ENCODE assay signal across 1 cellular context in the genomic region with DNA sequence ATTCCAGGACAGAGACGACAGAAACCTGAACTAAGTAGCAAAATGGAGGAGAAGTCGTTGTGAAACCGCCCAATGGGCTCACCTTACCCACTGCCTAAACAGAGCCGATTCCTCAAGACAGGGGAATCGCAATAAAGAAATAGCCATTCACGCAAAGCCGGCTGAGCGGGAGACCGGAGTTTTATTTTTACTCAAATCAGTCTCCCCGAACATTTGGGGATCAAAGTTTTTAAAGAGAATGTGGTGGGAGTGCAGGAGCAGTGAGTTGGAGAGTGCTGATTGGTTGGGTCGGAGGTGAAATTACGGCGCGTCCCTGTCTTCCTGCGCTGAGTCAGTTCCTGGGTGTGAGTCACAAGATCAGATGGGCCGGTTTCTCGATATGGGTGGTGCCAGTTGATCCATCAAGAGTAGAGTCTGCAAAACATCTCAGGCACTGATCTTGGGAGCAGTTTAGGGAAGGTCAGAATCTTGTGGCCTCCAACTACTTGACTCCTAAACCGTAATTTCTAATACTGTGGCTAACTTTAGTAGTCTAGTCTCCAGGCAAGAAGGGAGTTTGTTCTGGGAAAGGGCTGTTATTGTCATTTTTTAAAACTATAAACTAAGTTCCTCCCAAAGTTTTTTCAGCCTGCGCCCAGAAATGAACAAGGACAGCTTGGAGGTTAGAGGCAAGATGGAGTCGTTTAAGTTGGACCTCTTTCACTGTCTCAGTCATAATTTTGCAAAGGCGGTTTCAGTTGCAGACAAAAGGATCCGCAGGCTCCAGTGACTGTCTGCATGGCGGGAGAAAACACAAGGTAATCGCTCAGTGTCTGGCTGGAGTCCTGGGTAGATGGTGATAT.
TF ChIP-seq lines count a peak whose summit lies in the region.

No MANE protein-coding gene starts in this region.

TF ChIP-seq in K562, 482 proteins besides CTCF, POLR2A, EP300 and RAD21 (continued from another document and continues in another):
- TF ChIP-seq, protein P1, sequence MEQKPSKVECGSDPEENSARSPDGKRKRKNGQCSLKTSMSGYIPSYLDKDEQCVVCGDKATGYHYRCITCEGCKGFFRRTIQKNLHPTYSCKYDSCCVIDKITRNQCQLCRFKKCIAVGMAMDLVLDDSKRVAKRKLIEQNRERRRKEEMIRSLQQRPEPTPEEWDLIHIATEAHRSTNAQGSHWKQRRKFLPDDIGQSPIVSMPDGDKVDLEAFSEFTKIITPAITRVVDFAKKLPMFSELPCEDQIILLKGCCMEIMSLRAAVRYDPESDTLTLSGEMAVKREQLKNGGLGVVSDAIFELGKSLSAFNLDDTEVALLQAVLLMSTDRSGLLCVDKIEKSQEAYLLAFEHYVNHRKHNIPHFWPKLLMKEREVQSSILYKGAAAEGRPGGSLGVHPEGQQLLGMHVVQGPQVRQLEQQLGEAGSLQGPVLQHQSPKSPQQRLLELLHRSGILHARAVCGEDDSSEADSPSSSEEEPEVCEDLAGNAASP (IDR thresholded peaks at IDR 0.05) = no peak
- peak; percentile 82 for TF ChIP-seq ZNF717 (CRISPR knock-in tag; IDR thresholded peaks at IDR 0.05)
- TF ChIP-seq HCFC1 (IDR thresholded peaks at IDR 0.05; ENCODE audit: low read depth, low read length) = peak; percentile 14; the same call in 1 of the 2 replicates
- no peak for TF ChIP-seq HDAC8 (tag; IDR thresholded peaks at IDR 0.05)
- TF ChIP-seq SNIP1 (IDR thresholded peaks at IDR 0.05; ENCODE audit: low read depth) = peak; percentile 58; the same call in 1 of the 2 replicates
- no peak for TF ChIP-seq SMARCB1 (IDR thresholded peaks at IDR 0.05; ENCODE audit: insufficient read length, low read depth)
- TF ChIP-seq ZNF24 (IDR thresholded peaks at IDR 0.05) = no peak
- TF ChIP-seq FOXK1 (CRISPR knock-in tag; IDR thresholded peaks at IDR 0.05; ENCODE audit: borderline replicate concordance) = no peak
- TF ChIP-seq, protein P2, sequence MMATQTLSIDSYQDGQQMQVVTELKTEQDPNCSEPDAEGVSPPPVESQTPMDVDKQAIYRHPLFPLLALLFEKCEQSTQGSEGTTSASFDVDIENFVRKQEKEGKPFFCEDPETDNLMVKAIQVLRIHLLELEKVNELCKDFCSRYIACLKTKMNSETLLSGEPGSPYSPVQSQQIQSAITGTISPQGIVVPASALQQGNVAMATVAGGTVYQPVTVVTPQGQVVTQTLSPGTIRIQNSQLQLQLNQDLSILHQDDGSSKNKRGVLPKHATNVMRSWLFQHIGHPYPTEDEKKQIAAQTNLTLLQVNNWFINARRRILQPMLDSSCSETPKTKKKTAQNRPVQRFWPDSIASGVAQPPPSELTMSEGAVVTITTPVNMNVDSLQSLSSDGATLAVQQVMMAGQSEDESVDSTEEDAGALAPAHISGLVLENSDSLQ (IDR thresholded peaks at IDR 0.05) = peak; percentile 91
- peak; percentile 40 for TF ChIP-seq DEAF1 (CRISPR knock-in tag; IDR thresholded peaks at IDR 0.05)
- TF ChIP-seq CREBBP (IDR thresholded peaks at IDR 0.05; ENCODE audit: low read depth, low read length) = no peak
- TF ChIP-seq PHB2 (IDR thresholded peaks at IDR 0.05; ENCODE audit: low read depth) = no peak
- no peak for TF ChIP-seq CHCHD3 (CRISPR knock-in tag; IDR thresholded peaks at IDR 0.05)
- peak; percentile 79; the same call in 1 of the 2 replicates for TF ChIP-seq GTF2F1 (IDR thresholded peaks at IDR 0.05; ENCODE audit: low read depth, low read length)
- TF ChIP-seq ZBTB17 (CRISPR knock-in tag; IDR thresholded peaks at IDR 0.05) = no peak
- TF ChIP-seq ZNF444 (CRISPR knock-in tag; IDR thresholded peaks at IDR 0.05) = 0 out of 2 replicates have a peak, but pooled peaks have one; percentile 19
- peak; percentile 74; the same call in 1 of the 2 replicates for TF ChIP-seq ZNF77 (CRISPR knock-in tag; IDR thresholded peaks at IDR 0.05)
- TF ChIP-seq CBX3 (IDR thresholded peaks at IDR 0.05; ENCODE audit: borderline replicate concordance in 1 of 2, low read length in 2 of 2) = peak in 1 of 2 experiments; percentile 13; a peak in 2 of 3 replicates
- TF ChIP-seq BRCA1 (IDR thresholded peaks at IDR 0.05) = no peak
- TF ChIP-seq BRCA1 (CRISPR knock-in tag; IDR thresholded peaks at IDR 0.05) = no peak
- TF ChIP-seq GTF2E2 (tag; IDR thresholded peaks at IDR 0.05) = peak; percentile 97
- TF ChIP-seq FUS (optimal IDR thresholded peaks at IDR 0.05; ENCODE audit: low read depth, low read length) = no peak
- peak; percentile 96 for TF ChIP-seq BRD9 (IDR thresholded peaks at IDR 0.05; ENCODE audit: low read depth, partially characterized antibody)
- TF ChIP-seq CGGBP1 (CRISPR knock-in tag; IDR thresholded peaks at IDR 0.05) = no peak
- no peak for TF ChIP-seq ZNF146 (CRISPR knock-in tag; IDR thresholded peaks at IDR 0.05; ENCODE audit: unreplicated experiment)
- TF ChIP-seq RAD51 (IDR thresholded peaks at IDR 0.05; ENCODE audit: borderline replicate concordance, low read depth) = peak; percentile 51; the same call in 1 of the 2 replicates
- TF ChIP-seq, protein P3, sequence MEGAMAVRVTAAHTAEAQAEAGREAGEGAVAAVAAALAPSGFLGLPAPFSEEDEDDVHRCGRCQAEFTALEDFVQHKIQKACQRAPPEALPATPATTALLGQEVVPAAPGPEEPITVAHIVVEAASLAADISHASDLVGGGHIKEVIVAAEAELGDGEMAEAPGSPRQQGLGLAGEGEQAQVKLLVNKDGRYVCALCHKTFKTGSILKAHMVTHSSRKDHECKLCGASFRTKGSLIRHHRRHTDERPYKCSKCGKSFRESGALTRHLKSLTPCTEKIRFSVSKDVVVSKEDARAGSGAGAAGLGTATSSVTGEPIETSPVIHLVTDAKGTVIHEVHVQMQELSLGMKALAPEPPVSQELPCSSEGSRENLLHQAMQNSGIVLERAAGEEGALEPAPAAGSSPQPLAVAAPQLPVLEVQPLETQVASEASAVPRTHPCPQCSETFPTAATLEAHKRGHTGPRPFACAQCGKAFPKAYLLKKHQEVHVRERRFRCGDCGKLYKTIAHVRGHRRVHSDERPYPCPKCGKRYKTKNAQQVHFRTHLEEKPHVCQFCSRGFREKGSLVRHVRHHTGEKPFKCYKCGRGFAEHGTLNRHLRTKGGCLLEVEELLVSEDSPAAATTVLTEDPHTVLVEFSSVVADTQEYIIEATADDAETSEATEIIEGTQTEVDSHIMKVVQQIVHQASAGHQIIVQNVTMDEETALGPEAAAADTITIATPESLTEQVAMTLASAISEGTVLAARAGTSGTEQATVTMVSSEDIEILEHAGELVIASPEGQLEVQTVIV (CRISPR knock-in tag; IDR thresholded peaks at IDR 0.05; ENCODE audit: borderline replicate concordance) = no peak; the same call in 1 of the 2 replicates
- 0 out of 2 replicates have a peak, but pooled peaks have one; percentile 14 for TF ChIP-seq FOXJ2 (tag; IDR thresholded peaks at IDR 0.05)
- no peak for TF ChIP-seq TRIM28 (IDR thresholded peaks at IDR 0.05)
- TF ChIP-seq NCOA6 (IDR thresholded peaks at IDR 0.05) = no peak
- no peak for TF ChIP-seq ZNF217 (CRISPR knock-in tag; IDR thresholded peaks at IDR 0.05)
- peak; percentile 87; the same call in 1 of the 2 replicates for TF ChIP-seq TOE1 (IDR thresholded peaks at IDR 0.05; ENCODE audit: borderline replicate concordance)
- TF ChIP-seq TOE1 (CRISPR knock-in tag; IDR thresholded peaks at IDR 0.05; ENCODE audit: borderline replicate concordance, low read depth) = no peak
- TF ChIP-seq CCNT2 (IDR thresholded peaks at IDR 0.05; ENCODE audit: borderline replicate concordance, extremely low read depth, insufficient read length, low read depth, low read length) = peak; percentile 55
- TF ChIP-seq FOS (IDR thresholded peaks at IDR 0.05; ENCODE audit: extremely low read depth, insufficient read length) = peak; percentile 70
- TF ChIP-seq, protein P4, sequence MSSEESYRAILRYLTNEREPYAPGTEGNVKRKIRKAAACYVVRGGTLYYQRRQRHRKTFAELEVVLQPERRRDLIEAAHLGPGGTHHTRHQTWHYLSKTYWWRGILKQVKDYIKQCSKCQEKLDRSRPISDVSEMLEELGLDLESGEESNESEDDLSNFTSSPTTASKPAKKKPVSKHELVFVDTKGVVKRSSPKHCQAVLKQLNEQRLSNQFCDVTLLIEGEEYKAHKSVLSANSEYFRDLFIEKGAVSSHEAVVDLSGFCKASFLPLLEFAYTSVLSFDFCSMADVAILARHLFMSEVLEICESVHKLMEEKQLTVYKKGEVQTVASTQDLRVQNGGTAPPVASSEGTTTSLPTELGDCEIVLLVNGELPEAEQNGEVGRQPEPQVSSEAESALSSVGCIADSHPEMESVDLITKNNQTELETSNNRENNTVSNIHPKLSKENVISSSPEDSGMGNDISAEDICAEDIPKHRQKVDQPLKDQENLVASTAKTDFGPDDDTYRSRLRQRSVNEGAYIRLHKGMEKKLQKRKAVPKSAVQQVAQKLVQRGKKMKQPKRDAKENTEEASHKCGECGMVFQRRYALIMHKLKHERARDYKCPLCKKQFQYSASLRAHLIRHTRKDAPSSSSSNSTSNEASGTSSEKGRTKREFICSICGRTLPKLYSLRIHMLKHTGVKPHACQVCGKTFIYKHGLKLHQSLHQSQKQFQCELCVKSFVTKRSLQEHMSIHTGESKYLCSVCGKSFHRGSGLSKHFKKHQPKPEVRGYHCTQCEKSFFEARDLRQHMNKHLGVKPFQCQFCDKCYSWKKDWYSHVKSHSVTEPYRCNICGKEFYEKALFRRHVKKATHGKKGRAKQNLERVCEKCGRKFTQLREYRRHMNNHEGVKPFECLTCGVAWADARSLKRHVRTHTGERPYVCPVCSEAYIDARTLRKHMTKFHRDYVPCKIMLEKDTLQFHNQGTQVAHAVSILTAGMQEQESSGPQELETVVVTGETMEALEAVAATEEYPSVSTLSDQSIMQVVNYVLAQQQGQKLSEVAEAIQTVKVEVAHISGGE (CRISPR knock-in tag; IDR thresholded peaks at IDR 0.05) = peak in 1 of 3 experiments; percentile 75; a peak in 1 of 6 replicates
- no peak for TF ChIP-seq PHF20 (IDR thresholded peaks at IDR 0.05; ENCODE audit: partially characterized antibody)
- no peak for TF ChIP-seq ZNF407 (IDR thresholded peaks at IDR 0.05; ENCODE audit: low read depth)
- TF ChIP-seq PHB (CRISPR knock-in tag; IDR thresholded peaks at IDR 0.05) = no peak
- TF ChIP-seq EGR1 (conservative IDR thresholded peaks at IDR 0.05) = no peak
- TF ChIP-seq KLF6 (CRISPR knock-in tag; IDR thresholded peaks at IDR 0.05; ENCODE audit: borderline replicate concordance) = no peak
- no peak for TF ChIP-seq RBM34 (IDR thresholded peaks at IDR 0.05; ENCODE audit: borderline replicate concordance, insufficient read depth, low read length)
- peak; percentile 58; the same call in 1 of the 2 replicates for TF ChIP-seq RNF2 (IDR thresholded peaks at IDR 0.05)
- no peak for TF ChIP-seq ATF1 (CRISPR knock-in tag; IDR thresholded peaks at IDR 0.05)
- peak; percentile 87 for TF ChIP-seq ATF1 (tag; IDR thresholded peaks at IDR 0.05)
